12 cellular contexts compared by ENCODE assay signal in genomic region chr14:60758875-60759274, GRCh38. TPM values are rescaled to one million over a fixed set of nuclear protein-coding genes. Genes with fewer than 3 reads are reported as not detected.
DNase-seq lines count a peak whose midpoint lies in the region; ATAC-seq, FAIRE-seq and TF ChIP-seq lines count a peak whose summit lies in the region.
"Had no signal": no experiment of that assay in that cellular context is flagged by ENCODE, and none has a peak within 500 bp of the region (broad histone marks: within the 10 kb centered on the region; RNA-seq: fewer than 3 reads in every experiment).

No MANE protein-coding gene starts in this region.

- no peak overlapping the region for H3K4me3 Mint-ChIP-seq in endothelial cell (ENCODE audit: unreplicated experiment)
- H3K4me3 Mint-ChIP-seq: activated naive CD8-positive, alpha-beta T cell had no signal

- FAIRE-seq in GM19239 (lab: Jason Lieb, UNC) = peak; percentile 61

- H3K4me1 Mint-ChIP-seq in endothelial cell (ENCODE audit: unreplicated experiment) = peaks cover 9% of the 10 kb centered on the region

- no peaks in the 10 kb centered on the region for H3K27me3 Mint-ChIP-seq in endothelial cell (ENCODE audit: unreplicated experiment)

- no peak for DNase-seq in GM19239 (ENCODE audit: insufficient read length, low spot score)
- peak; percentile 10 for DNase-seq in NCI-H345 (lab: John Stamatoyannopoulos, UW)
- peak; percentile 15 for DNase-seq in left kidney (ENCODE audit: low read depth, low spot score)
- no peak for DNase-seq in NCI-H1694 treated with DMSO at 0.1 percent for 48 hours (lab: John Stamatoyannopoulos, UW)
- DNase-seq in endothelial cell (ENCODE audit: low spot score) = no peak
- DNase-seq in GM10266 (ENCODE audit: extremely low spot score) = no peak
- DNase-seq: DMS79; effector CD8-positive, alpha-beta T cell; NCI-H1694; stimulated activated naive CD4-positive, alpha-beta T cell had no signal

- no peaks in the 10 kb centered on the region for H3K9me3 Mint-ChIP-seq in endothelial cell (ENCODE audit: unreplicated experiment)

- ATAC-seq in HG02759 (IDR thresholded peaks at IDR 0.05; ENCODE audit: unreplicated experiment) = peak; percentile 33

- no peaks in the 10 kb centered on the region for H3K36me3 Mint-ChIP-seq in endothelial cell (ENCODE audit: low read depth, unreplicated experiment)

- no peak overlapping the region for H3K27ac Mint-ChIP-seq in endothelial cell (ENCODE audit: unreplicated experiment)
- H3K27ac Mint-ChIP-seq: activated naive CD8-positive, alpha-beta T cell had no signal

- no peak for TF ChIP-seq CTCF in endothelial cell (IDR thresholded peaks at IDR 0.05; ENCODE audit: unreplicated experiment)
- TF ChIP-seq CTCF in GM10266 (IDR thresholded peaks at IDR 0.05; ENCODE audit: control insufficient read depth, insufficient read depth, low read depth, missing control alignments) = no peak

RNA-seq across cellular contexts. Expression of gene MNAT1, which starts 24.3 kb away (rescaled TPM):
- 27.8 TPM for total RNA-seq in endothelial cell (ENCODE audit: unreplicated experiment)

RNA-seq across cellular contexts. Expression of gene SIX4, which starts 34.7 kb away (rescaled TPM):
- 6.3 TPM for total RNA-seq in endothelial cell (ENCODE audit: unreplicated experiment)

Comparison
In these comparisons a context has a peak if more than half of its experiments do, and no peak if none do; other contexts are left out.
1. DNase-seq: peak in NCI-H345 (single experiment) and left kidney (single experiment); none in GM19239 (single experiment), NCI-H1694 treated with DMSO at 0.1 percent for 48 hours (single experiment), endothelial cell (single experiment) and GM10266 (single experiment).